ENCODE assay signal across 8 cellular contexts in genomic region chr22:18954333-18954732, GRCh38. TPM values are rescaled to one million over a fixed set of nuclear protein-coding genes. Genes with fewer than 3 reads are reported as not detected.
A peak's percentile ranks its signal among the peaks of the same experiment; 100 is the strongest.
DNase-seq lines count a peak whose midpoint lies in the region; ATAC-seq and TF ChIP-seq lines count a peak whose summit lies in the region.

No MANE protein-coding gene starts in this region.

- peak; percentile 83 for DNase-seq in BE2C
- DNase-seq in GM23338 (ENCODE audit: low spot score), result peak; percentile 79
- DNase-seq in OCI-M1 (lab: John Stamatoyannopoulos, UW), result peak; percentile 70
- peak; percentile 41 for DNase-seq in activated T-helper 1 cell treated with Interleukin-2 at 50 U/mL for 16 hours (ENCODE audit: low read depth)
- DNase-seq in fibroblast of peridontal ligament (ENCODE audit: extremely low read depth), result peak; percentile 31
- DNase-seq in neural progenitor cell (ENCODE audit: low spot score), result peak; percentile 81
- DNase-seq in testis, result peak; percentile 76

- H3K27me3 Mint-ChIP-seq in GM23338 (ENCODE audit: insufficient read depth, low read depth, poor library complexity) (peaks cover 5% of the 10 kb centered on the region), neural progenitor cell (ENCODE audit: insufficient read depth, low read depth) (no peaks in the 10 kb centered on the region)

- no peak overlapping the region for H3K9ac ChIP-seq in neural progenitor cell

- no peak overlapping the region for H3K4me3 ChIP-seq in BE2C (ENCODE audit: low read depth, low read length)
- H3K4me3 ChIP-seq in GM23338, result no peak overlapping the region
- H3K4me3 ChIP-seq in neural progenitor cell, result no peak overlapping the region
- no peak overlapping the region for H3K4me3 ChIP-seq in testis

- H3K9me3 ChIP-seq in BE2C, result no peaks in the 10 kb centered on the region
- no peaks in the 10 kb centered on the region for H3K9me3 ChIP-seq in neural progenitor cell (ENCODE audit: low read depth)
- no peaks in the 10 kb centered on the region for H3K9me3 ChIP-seq in testis

- no peak for TF ChIP-seq POLR2A in testis (IDR thresholded peaks at IDR 0.05)

- H3K27ac ChIP-seq in GM23338 (ENCODE audit: low read depth) (no peak overlapping the region), neural progenitor cell (no peak overlapping the region), testis (no peak overlapping the region)

- TF ChIP-seq CTCF in BE2C (IDR thresholded peaks at IDR 0.05; ENCODE audit: low read depth, low read length) (peak; percentile 73), GM23338 (conservative IDR thresholded peaks at IDR 0.05; ENCODE audit: low read depth in 2 of 2) (peak; percentile 47 to 84), neural progenitor cell (IDR thresholded peaks at IDR 0.05) (peak; percentile 77), testis (IDR thresholded peaks at IDR 0.05) (peak; percentile 66 to 79 (median 76))

- H2AFZ ChIP-seq in GM23338 (no peak overlapping the region), neural progenitor cell (replicated peaks) (no peak overlapping the region)

- H3K27me3 ChIP-seq in BE2C, result no peaks in the 10 kb centered on the region
- H3K27me3 ChIP-seq in GM23338 (ENCODE audit: insufficient read depth), result no peaks in the 10 kb centered on the region
- H3K27me3 ChIP-seq in neural progenitor cell, result no peaks in the 10 kb centered on the region
- no peaks in the 10 kb centered on the region for H3K27me3 ChIP-seq in testis

- peaks cover 5% of the 10 kb centered on the region; the same call in 2 of the 3 replicates for H3K4me1 Mint-ChIP-seq in GM23338
- H3K4me1 Mint-ChIP-seq in neural progenitor cell, result peaks cover 15% of the 10 kb centered on the region

- intact Hi-C loops in testis (cut with DNase I; ENCODE audit: low total_unique reads), result no loop called here

- H3F3A ChIP-seq in GM23338 (replicated peaks; ENCODE audit: low read depth) (no peaks in the 10 kb centered on the region), neural progenitor cell (ENCODE audit: low read depth) (no peaks in the 10 kb centered on the region)

- no peaks in the 10 kb centered on the region; the same call in 1 of the 2 replicates for H3K4me1 ChIP-seq in BE2C
- H3K4me1 ChIP-seq in GM23338 (ENCODE audit: insufficient read depth), result no peaks in the 10 kb centered on the region
- no peaks in the 10 kb centered on the region for H3K4me1 ChIP-seq in neural progenitor cell
- no peaks in the 10 kb centered on the region for H3K4me1 ChIP-seq in testis

- WGBS in testis, 2 donors, result 23% methylated on average over 9 of the region's 10 CpGs; no CpG with 5 or more reads in 1 of the 2 donors

- H3K9me3 Mint-ChIP-seq in GM23338 (no peaks in the 10 kb centered on the region), neural progenitor cell (no peaks in the 10 kb centered on the region)

- H3K36me3 ChIP-seq in BE2C, result no peaks in the 10 kb centered on the region
- no peaks in the 10 kb centered on the region for H3K36me3 ChIP-seq in GM23338 (ENCODE audit: insufficient read depth)
- H3K36me3 ChIP-seq in neural progenitor cell, result no peaks in the 10 kb centered on the region
- H3K36me3 ChIP-seq in testis (ENCODE audit: low read depth, missing control alignments), result no peaks in the 10 kb centered on the region

- H3K4me2 ChIP-seq in GM23338, result no peak overlapping the region
- no peak overlapping the region for H3K4me2 ChIP-seq in neural progenitor cell

- no peaks in the 10 kb centered on the region for H3K79me2 ChIP-seq in GM23338 (replicated peaks; ENCODE audit: insufficient read depth)
- no peaks in the 10 kb centered on the region for H3K79me2 ChIP-seq in neural progenitor cell (ENCODE audit: low read depth)

- no peaks in the 10 kb centered on the region for H4K20me1 ChIP-seq in GM23338 (replicated peaks; ENCODE audit: insufficient read depth)
- H4K20me1 ChIP-seq in neural progenitor cell (ENCODE audit: low read depth), result no peaks in the 10 kb centered on the region

- ATAC-seq in GM23338 (peak; percentile 85), GM21717 (IDR thresholded peaks at IDR 0.05; ENCODE audit: unreplicated experiment) (no peak)

- H3K27ac Mint-ChIP-seq in GM23338 (no peak overlapping the region), neural progenitor cell (no peak overlapping the region)

- H3K36me3 Mint-ChIP-seq in GM23338 (ENCODE audit: low read depth), result no peaks in the 10 kb centered on the region; the same call in 2 of the 3 replicates
- H3K36me3 Mint-ChIP-seq in neural progenitor cell, result no peaks in the 10 kb centered on the region

- H3K4me3 Mint-ChIP-seq in GM23338 (no peak overlapping the region), neural progenitor cell (no peak overlapping the region)

- H3K9me2 ChIP-seq in GM23338 (ENCODE audit: insufficient read depth), result no peaks in the 10 kb centered on the region

TF ChIP-seq in GM23338, 12 proteins besides CTCF, POLR2A, EP300 and RAD21 (continues in another document):
- no peak for TF ChIP-seq ETS1 (IDR thresholded peaks at IDR 0.05)

RNA-seq across cellular contexts. Expression of gene PRODH, which starts 18.2 kb away (rescaled TPM):
- polyA plus RNA-seq in BE2C (2012; ENCODE audit: insufficient read depth, insufficient read length, low read depth), result 1.4 TPM
- total RNA-seq in GM23338 (2014; rRNA removed; shearing (Covaris generic)), result 31.9 and 67.4 TPM in 2 replicates
- polyA plus RNA-seq in GM23338 (2016; fragmentation: Nextera tagmentation; extraction: Ambion mirVana) (7.6 and 10.0 TPM in 2 replicates), testis (ENCODE audit: insufficient read depth, low read depth, low replicate concordance) (3.2 TPM)
- total RNA-seq in neural progenitor cell (ENCODE audit: low replicate concordance) (9.3 and 18.8 TPM in 2 replicates), testis (1 to 10 TPM; 5.6 to 7.4 TPM)

RNA-seq across cellular contexts. Expression of gene DGCR6, which starts 48.2 kb away (rescaled TPM):
- 33.8 TPM for polyA plus RNA-seq in BE2C (2012; ENCODE audit: insufficient read depth, insufficient read length, low read depth)
- 2.3 and 4.6 TPM in 2 replicates for total RNA-seq in GM23338 (2014; rRNA removed; shearing (Covaris generic))
- 1.4 and 2.2 TPM in 2 replicates for polyA plus RNA-seq in GM23338 (2016; fragmentation: Nextera tagmentation; extraction: Ambion mirVana)
- 4.2 and 5.2 TPM in 2 replicates for total RNA-seq in neural progenitor cell (ENCODE audit: low replicate concordance)
- 10 to 100 TPM in 1 of 2 donors, 1 to 10 TPM in 1; 9.8 to 21.7 TPM for total RNA-seq in testis
- polyA plus RNA-seq in testis (ENCODE audit: insufficient read depth, low read depth, low replicate concordance), result 11.0 TPM

Comparison
In these comparisons a context has a peak if more than half of its experiments do, and no peak if none do; other contexts are left out.
1. DNase-seq: peak in every context shown above with its lines; median percentile 83 in BE2C; 81 in neural progenitor cell; 79 in GM23338; 76 in testis; 70 in OCI-M1; 41 in activated T-helper 1 cell treated with Interleukin-2 at 50 U/mL for 16 hours; 31 in fibroblast of peridontal ligament.